Comparison of ENCODE assay signal across 1 cellular context in the genomic region with DNA sequence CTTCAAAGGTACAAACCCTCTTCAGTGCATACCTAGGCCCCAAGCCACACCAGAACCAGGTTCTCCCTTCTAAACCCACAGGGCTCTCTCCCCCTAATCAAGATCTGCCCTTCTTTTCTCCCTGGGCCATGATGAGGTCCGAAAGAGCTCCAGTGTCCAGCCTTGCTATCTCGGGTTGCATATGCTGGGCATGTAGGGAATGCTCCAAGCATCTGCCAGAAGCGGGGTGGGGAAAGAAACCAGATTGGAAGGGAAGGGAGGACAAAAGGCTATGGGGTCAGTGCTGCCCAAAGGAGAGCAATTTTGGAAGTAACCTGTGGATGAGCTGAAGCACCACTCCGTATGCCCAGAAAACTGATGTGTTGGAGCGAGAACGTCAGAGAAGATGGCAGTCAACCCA.
TF ChIP-seq lines count a peak whose summit lies in the region.

No MANE protein-coding gene starts in this region.

TF ChIP-seq in HCT116, 20 proteins besides CTCF, POLR2A, EP300 and RAD21:
- TF ChIP-seq ZFX (IDR thresholded peaks at IDR 0.05) (no peak), FOSL1 (IDR thresholded peaks at IDR 0.05; ENCODE audit: low read depth) (no peak), POLR2AphosphoS5 (IDR thresholded peaks at IDR 0.05; ENCODE audit: low read depth, low read length) (no peak), SRF (IDR thresholded peaks at IDR 0.05; ENCODE audit: low read depth) (no peak), EZH2phosphoT487 (IDR thresholded peaks at IDR 0.05; ENCODE audit: borderline replicate concordance) (no peak), ZNF274 (IDR thresholded peaks at IDR 0.05; ENCODE audit: low read depth, low read length) (no peak), SIN3A (IDR thresholded peaks at IDR 0.05; ENCODE audit: low read depth) (no peak), TCF7L2 (IDR thresholded peaks at IDR 0.05; ENCODE audit: borderline replicate concordance, extremely low read depth, insufficient read depth, insufficient read length) (no peak), EGR1 (IDR thresholded peaks at IDR 0.05; ENCODE audit: low read depth) (no peak), ELF1 (IDR thresholded peaks at IDR 0.05; ENCODE audit: borderline replicate concordance, low read depth) (no peak), YY1 (IDR thresholded peaks at IDR 0.05; ENCODE audit: extremely low read depth, insufficient replicate concordance, low read depth, low read length) (no peak), CEBPB (IDR thresholded peaks at IDR 0.05; ENCODE audit: low read depth) (no peak), MAX (IDR thresholded peaks at IDR 0.05) (no peak)
- TF ChIP-seq, protein P1, sequence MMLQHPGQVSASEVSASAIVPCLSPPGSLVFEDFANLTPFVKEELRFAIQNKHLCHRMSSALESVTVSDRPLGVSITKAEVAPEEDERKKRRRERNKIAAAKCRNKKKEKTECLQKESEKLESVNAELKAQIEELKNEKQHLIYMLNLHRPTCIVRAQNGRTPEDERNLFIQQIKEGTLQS (IDR thresholded peaks at IDR 0.05) = no peak
- TF ChIP-seq, protein P2, sequence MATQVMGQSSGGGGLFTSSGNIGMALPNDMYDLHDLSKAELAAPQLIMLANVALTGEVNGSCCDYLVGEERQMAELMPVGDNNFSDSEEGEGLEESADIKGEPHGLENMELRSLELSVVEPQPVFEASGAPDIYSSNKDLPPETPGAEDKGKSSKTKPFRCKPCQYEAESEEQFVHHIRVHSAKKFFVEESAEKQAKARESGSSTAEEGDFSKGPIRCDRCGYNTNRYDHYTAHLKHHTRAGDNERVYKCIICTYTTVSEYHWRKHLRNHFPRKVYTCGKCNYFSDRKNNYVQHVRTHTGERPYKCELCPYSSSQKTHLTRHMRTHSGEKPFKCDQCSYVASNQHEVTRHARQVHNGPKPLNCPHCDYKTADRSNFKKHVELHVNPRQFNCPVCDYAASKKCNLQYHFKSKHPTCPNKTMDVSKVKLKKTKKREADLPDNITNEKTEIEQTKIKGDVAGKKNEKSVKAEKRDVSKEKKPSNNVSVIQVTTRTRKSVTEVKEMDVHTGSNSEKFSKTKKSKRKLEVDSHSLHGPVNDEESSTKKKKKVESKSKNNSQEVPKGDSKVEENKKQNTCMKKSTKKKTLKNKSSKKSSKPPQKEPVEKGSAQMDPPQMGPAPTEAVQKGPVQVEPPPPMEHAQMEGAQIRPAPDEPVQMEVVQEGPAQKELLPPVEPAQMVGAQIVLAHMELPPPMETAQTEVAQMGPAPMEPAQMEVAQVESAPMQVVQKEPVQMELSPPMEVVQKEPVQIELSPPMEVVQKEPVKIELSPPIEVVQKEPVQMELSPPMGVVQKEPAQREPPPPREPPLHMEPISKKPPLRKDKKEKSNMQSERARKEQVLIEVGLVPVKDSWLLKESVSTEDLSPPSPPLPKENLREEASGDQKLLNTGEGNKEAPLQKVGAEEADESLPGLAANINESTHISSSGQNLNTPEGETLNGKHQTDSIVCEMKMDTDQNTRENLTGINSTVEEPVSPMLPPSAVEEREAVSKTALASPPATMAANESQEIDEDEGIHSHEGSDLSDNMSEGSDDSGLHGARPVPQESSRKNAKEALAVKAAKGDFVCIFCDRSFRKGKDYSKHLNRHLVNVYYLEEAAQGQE (IDR thresholded peaks at IDR 0.05; ENCODE audit: low read depth) = no peak
TF ChIP-seq in HCT116: peak in this region for 0.
